In the genomic region with DNA sequence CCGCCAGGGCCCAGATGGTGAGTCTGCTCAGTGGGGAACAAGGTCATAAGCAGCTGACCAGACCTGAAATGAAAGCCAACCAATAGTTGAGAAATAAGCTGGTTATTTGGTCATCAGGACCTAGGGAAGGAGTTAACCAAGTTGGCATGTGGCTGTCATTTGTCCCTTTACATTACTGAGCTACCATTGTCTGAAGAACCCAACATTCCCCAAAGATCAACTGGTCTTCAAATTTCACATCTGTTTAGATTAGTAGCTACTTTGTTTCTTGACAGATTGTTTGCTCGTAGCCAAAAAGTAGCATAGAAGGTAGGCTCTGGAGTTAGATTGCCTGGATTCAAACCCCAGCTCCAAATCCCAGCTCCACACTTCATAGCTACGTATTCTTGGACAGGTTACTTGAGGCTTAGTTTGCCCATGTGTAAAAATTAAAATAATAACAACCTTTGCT, we compare ENCODE assay signal across 1 cellular context.
A peak's percentile ranks its signal among the peaks of the same experiment; 100 is the strongest.
TF ChIP-seq lines count a peak whose summit lies in the region.

No MANE protein-coding gene starts in this region.

TF ChIP-seq in K562, 482 proteins besides CTCF, POLR2A, EP300 and RAD21 (continues in another document):
- TF ChIP-seq HMBOX1 (IDR thresholded peaks at IDR 0.05) (peak; percentile 58), RBM34 (IDR thresholded peaks at IDR 0.05; ENCODE audit: borderline replicate concordance, insufficient read depth, low read length) (no peak), HNRNPUL1 (IDR thresholded peaks at IDR 0.05; ENCODE audit: low read length) (no peak), MIER1 (IDR thresholded peaks at IDR 0.05; ENCODE audit: low read depth) (no peak), ZNF316 (IDR thresholded peaks at IDR 0.05) (no peak), HEY1 (CRISPR knock-in tag; IDR thresholded peaks at IDR 0.05; ENCODE audit: borderline replicate concordance) (no peak), PHF21A (IDR thresholded peaks at IDR 0.05; ENCODE audit: borderline replicate concordance, low read depth) (no peak), MTA2 (IDR thresholded peaks at IDR 0.05; ENCODE audit: low read depth) (no peak), GABPB1 (CRISPR knock-in tag; IDR thresholded peaks at IDR 0.05) (no peak), ZNF140 (CRISPR knock-in tag; IDR thresholded peaks at IDR 0.05) (no peak), YY1 (IDR thresholded peaks at IDR 0.05; ENCODE audit: borderline replicate concordance in 1 of 3, control insufficient read depth in 1 of 3, extremely low read depth in 1 of 3, insufficient read depth in 3 of 3, insufficient read length in 1 of 3, insufficient replicate concordance in 2 of 3, low read depth in 1 of 3, low read length in 2 of 3) (peak in 1 of 3 experiments; percentile 1), LARP7 (IDR thresholded peaks at IDR 0.05) (no peak), FOXM1 (IDR thresholded peaks at IDR 0.05; ENCODE audit: low read depth) (no peak), FOXM1 (CRISPR knock-in tag; IDR thresholded peaks at IDR 0.05; ENCODE audit: low read depth) (no peak), ZNF143 (CRISPR knock-in tag; IDR thresholded peaks at IDR 0.05) (0 out of 2 replicates have a peak, but pooled peaks have one; percentile 36), ADNP (tag; IDR thresholded peaks at IDR 0.05) (no peak), HDAC6 (IDR thresholded peaks at IDR 0.05; ENCODE audit: low read depth, low read length) (no peak), SMAD4 (CRISPR knock-in tag; conservative IDR thresholded peaks at IDR 0.05) (0 out of 2 replicates have a peak, but pooled peaks have one; percentile 57), HCFC1 (IDR thresholded peaks at IDR 0.05; ENCODE audit: low read depth, low read length) (no peak), MEF2D (tag; conservative IDR thresholded peaks at IDR 0.05; ENCODE audit: low read depth) (no peak), CTBP1 (IDR thresholded peaks at IDR 0.05; ENCODE audit: borderline replicate concordance) (0 out of 2 replicates have a peak, but pooled peaks have one; percentile 2), HOXB6 (CRISPR knock-in tag; IDR thresholded peaks at IDR 0.05; ENCODE audit: borderline replicate concordance) (no peak), ZNF217 (CRISPR knock-in tag; IDR thresholded peaks at IDR 0.05) (no peak)
- TF ChIP-seq, protein P1, sequence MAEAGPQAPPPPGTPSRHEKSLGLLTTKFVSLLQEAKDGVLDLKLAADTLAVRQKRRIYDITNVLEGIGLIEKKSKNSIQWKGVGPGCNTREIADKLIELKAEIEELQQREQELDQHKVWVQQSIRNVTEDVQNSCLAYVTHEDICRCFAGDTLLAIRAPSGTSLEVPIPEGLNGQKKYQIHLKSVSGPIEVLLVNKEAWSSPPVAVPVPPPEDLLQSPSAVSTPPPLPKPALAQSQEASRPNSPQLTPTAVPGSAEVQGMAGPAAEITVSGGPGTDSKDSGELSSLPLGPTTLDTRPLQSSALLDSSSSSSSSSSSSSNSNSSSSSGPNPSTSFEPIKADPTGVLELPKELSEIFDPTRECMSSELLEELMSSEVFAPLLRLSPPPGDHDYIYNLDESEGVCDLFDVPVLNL (CRISPR knock-in tag; IDR thresholded peaks at IDR 0.05; ENCODE audit: low read depth): 0 out of 2 replicates have a peak, but pooled peaks have one; percentile 6
- TF ChIP-seq, protein P2, sequence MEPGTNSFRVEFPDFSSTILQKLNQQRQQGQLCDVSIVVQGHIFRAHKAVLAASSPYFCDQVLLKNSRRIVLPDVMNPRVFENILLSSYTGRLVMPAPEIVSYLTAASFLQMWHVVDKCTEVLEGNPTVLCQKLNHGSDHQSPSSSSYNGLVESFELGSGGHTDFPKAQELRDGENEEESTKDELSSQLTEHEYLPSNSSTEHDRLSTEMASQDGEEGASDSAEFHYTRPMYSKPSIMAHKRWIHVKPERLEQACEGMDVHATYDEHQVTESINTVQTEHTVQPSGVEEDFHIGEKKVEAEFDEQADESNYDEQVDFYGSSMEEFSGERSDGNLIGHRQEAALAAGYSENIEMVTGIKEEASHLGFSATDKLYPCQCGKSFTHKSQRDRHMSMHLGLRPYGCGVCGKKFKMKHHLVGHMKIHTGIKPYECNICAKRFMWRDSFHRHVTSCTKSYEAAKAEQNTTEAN (CRISPR knock-in tag; IDR thresholded peaks at IDR 0.05): no peak
- TF ChIP-seq, protein P3, sequence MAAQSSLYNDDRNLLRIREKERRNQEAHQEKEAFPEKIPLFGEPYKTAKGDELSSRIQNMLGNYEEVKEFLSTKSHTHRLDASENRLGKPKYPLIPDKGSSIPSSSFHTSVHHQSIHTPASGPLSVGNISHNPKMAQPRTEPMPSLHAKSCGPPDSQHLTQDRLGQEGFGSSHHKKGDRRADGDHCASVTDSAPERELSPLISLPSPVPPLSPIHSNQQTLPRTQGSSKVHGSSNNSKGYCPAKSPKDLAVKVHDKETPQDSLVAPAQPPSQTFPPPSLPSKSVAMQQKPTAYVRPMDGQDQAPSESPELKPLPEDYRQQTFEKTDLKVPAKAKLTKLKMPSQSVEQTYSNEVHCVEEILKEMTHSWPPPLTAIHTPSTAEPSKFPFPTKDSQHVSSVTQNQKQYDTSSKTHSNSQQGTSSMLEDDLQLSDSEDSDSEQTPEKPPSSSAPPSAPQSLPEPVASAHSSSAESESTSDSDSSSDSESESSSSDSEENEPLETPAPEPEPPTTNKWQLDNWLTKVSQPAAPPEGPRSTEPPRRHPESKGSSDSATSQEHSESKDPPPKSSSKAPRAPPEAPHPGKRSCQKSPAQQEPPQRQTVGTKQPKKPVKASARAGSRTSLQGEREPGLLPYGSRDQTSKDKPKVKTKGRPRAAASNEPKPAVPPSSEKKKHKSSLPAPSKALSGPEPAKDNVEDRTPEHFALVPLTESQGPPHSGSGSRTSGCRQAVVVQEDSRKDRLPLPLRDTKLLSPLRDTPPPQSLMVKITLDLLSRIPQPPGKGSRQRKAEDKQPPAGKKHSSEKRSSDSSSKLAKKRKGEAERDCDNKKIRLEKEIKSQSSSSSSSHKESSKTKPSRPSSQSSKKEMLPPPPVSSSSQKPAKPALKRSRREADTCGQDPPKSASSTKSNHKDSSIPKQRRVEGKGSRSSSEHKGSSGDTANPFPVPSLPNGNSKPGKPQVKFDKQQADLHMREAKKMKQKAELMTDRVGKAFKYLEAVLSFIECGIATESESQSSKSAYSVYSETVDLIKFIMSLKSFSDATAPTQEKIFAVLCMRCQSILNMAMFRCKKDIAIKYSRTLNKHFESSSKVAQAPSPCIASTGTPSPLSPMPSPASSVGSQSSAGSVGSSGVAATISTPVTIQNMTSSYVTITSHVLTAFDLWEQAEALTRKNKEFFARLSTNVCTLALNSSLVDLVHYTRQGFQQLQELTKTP (IDR thresholded peaks at IDR 0.05; ENCODE audit: low read depth in 1 of 2, partially characterized antibody in 2 of 2): no peak
- TF ChIP-seq, protein P4, sequence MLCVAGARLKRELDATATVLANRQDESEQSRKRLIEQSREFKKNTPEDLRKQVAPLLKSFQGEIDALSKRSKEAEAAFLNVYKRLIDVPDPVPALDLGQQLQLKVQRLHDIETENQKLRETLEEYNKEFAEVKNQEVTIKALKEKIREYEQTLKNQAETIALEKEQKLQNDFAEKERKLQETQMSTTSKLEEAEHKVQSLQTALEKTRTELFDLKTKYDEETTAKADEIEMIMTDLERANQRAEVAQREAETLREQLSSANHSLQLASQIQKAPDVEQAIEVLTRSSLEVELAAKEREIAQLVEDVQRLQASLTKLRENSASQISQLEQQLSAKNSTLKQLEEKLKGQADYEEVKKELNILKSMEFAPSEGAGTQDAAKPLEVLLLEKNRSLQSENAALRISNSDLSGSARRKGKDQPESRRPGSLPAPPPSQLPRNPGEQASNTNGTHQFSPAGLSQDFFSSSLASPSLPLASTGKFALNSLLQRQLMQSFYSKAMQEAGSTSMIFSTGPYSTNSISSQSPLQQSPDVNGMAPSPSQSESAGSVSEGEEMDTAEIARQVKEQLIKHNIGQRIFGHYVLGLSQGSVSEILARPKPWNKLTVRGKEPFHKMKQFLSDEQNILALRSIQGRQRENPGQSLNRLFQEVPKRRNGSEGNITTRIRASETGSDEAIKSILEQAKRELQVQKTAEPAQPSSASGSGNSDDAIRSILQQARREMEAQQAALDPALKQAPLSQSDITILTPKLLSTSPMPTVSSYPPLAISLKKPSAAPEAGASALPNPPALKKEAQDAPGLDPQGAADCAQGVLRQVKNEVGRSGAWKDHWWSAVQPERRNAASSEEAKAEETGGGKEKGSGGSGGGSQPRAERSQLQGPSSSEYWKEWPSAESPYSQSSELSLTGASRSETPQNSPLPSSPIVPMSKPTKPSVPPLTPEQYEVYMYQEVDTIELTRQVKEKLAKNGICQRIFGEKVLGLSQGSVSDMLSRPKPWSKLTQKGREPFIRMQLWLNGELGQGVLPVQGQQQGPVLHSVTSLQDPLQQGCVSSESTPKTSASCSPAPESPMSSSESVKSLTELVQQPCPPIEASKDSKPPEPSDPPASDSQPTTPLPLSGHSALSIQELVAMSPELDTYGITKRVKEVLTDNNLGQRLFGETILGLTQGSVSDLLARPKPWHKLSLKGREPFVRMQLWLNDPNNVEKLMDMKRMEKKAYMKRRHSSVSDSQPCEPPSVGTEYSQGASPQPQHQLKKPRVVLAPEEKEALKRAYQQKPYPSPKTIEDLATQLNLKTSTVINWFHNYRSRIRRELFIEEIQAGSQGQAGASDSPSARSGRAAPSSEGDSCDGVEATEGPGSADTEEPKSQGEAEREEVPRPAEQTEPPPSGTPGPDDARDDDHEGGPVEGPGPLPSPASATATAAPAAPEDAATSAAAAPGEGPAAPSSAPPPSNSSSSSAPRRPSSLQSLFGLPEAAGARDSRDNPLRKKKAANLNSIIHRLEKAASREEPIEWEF (CRISPR knock-in tag; IDR thresholded peaks at IDR 0.05): no peak; the same call in 1 of the 2 replicates
- TF ChIP-seq, protein P5, sequence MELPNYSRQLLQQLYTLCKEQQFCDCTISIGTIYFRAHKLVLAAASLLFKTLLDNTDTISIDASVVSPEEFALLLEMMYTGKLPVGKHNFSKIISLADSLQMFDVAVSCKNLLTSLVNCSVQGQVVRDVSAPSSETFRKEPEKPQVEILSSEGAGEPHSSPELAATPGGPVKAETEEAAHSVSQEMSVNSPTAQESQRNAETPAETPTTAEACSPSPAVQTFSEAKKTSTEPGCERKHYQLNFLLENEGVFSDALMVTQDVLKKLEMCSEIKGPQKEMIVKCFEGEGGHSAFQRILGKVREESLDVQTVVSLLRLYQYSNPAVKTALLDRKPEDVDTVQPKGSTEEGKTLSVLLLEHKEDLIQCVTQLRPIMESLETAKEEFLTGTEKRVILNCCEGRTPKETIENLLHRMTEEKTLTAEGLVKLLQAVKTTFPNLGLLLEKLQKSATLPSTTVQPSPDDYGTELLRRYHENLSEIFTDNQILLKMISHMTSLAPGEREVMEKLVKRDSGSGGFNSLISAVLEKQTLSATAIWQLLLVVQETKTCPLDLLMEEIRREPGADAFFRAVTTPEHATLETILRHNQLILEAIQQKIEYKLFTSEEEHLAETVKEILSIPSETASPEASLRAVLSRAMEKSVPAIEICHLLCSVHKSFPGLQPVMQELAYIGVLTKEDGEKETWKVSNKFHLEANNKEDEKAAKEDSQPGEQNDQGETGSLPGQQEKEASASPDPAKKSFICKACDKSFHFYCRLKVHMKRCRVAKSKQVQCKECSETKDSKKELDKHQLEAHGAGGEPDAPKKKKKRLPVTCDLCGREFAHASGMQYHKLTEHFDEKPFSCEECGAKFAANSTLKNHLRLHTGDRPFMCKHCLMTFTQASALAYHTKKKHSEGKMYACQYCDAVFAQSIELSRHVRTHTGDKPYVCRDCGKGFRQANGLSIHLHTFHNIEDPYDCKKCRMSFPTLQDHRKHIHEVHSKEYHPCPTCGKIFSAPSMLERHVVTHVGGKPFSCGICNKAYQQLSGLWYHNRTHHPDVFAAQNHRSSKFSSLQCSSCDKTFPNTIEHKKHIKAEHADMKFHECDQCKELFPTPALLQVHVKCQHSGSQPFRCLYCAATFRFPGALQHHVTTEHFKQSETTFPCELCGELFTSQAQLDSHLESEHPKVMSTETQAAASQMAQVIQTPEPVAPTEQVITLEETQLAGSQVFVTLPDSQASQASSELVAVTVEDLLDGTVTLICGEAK (IDR thresholded peaks at IDR 0.05): no peak
- TF ChIP-seq, protein P5 (CRISPR knock-in tag; IDR thresholded peaks at IDR 0.05): no peak
- TF ChIP-seq, protein P6, sequence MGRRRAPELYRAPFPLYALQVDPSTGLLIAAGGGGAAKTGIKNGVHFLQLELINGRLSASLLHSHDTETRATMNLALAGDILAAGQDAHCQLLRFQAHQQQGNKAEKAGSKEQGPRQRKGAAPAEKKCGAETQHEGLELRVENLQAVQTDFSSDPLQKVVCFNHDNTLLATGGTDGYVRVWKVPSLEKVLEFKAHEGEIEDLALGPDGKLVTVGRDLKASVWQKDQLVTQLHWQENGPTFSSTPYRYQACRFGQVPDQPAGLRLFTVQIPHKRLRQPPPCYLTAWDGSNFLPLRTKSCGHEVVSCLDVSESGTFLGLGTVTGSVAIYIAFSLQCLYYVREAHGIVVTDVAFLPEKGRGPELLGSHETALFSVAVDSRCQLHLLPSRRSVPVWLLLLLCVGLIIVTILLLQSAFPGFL (CRISPR knock-in tag; IDR thresholded peaks at IDR 0.05): no peak
